12 cellular contexts compared by ENCODE assay signal in the genomic region with DNA sequence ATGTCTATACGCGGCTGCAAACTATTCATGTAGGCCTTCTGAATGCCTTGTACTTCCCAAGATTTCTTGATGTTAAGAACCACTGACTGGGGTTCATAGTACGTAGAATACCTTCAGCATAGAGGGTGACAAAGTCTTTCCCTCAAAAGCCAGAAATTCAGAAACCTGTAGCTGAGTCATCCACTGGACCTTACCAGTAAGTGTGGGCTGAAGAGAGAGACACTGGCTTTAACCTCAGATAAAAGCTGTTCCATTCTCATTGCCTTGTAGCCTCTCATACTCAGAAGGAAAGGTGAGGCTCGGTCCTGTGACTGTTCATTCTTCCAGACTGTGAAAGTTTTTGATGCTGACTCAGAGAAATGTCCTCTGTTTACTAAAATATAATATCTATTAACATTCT. TPM values are rescaled to one million over a fixed set of nuclear protein-coding genes. Genes with fewer than 3 reads are reported as not detected.
"Had no signal": no experiment of that assay in that cellular context is flagged by ENCODE, and none has a peak within 500 bp of the region (broad histone marks: within the 10 kb centered on the region; RNA-seq: fewer than 3 reads in every experiment).

No MANE protein-coding gene starts in this region.

RNA-seq across cellular contexts. Expression of a gene that starts 9.5 kb away (rescaled TPM):
- total RNA-seq: activated B cell treated with CpG ODN at 0.5 μM for 24 hours; activated CD4-positive, alpha-beta memory T cell treated with anti-CD3 and anti-CD28 coated beads for 36 hours; activated CD4-positive, alpha-beta T cell treated with anti-CD3 and anti-CD28 coated beads for 36 hours; activated CD4-positive, alpha-beta T cell treated with anti-CD3 and anti-CD28 coated beads, Interleukin-2, amount 10 ng/mL, durations not matched to agents 24 days and 14 days; activated CD4-positive, alpha-beta T cell treated with anti-CD3 and anti-CD28 coated beads, Interleukin-2, amount 10 ng/mL, durations not matched to agents 7 days and 5 days; activated CD8-positive, alpha-beta memory T cell treated with anti-CD3 and anti-CD28 coated beads for 36 hours; activated CD8-positive, alpha-beta T cell treated with anti-CD3 and anti-CD28 coated beads for 36 hours; activated CD8-positive, alpha-beta T cell treated with anti-CD3 and anti-CD28 coated beads, Interleukin-2, amount 10 ng/mL, durations not matched to agents 7 days and 5 days; T-cell; T-helper 1 cell treated with Interleukin-12 subunit alpha and Interleukin-12 subunit beta and Interleukin-4 antibody, amounts not matched to agents 30 ng/mL and 1 ng/mL, for 36 hours; T-helper 17 cell; WTC11 had no signal
